Comparison of ENCODE assay signal across 29 cellular contexts in the genomic region with DNA sequence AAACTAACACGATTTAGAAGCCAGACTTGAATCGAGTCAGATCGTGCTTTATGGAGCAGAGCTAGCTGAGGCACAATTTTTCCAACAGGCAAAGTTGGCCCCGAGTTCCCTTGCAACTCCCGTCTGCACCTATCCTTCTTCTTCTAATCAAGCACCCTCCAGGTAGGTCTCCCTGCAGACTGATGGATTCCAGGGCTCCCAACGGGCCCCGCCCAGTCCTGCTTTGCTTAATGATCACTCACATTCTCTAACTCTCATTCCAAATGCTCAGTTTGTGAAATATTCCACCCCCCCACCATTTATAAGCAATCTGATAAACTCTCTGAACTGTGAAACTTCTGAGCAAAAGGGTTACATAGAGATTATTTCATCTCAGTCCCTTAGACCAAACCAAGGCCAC.
DNase-seq lines count a peak whose midpoint lies in the region; ATAC-seq and TF ChIP-seq lines count a peak whose summit lies in the region.
"Had no signal": no experiment of that assay in that cellular context is flagged by ENCODE, and none has a peak within 500 bp of the region (broad histone marks: within the 10 kb centered on the region; RNA-seq: fewer than 3 reads in every experiment).

No MANE protein-coding gene starts in this region.

- DNase-seq in Right ventricle myocardium inferior (ENCODE audit: missing footprints) (peak; percentile 65), cardiac septum (ENCODE audit: low spot score) (no peak), osteoblast (ENCODE audit: insufficient read length, low spot score, missing footprints) (peak; percentile 68)
- DNase-seq: 8988T; ACHN; AML-193; BE2C; C1 segment of cervical spinal cord; Caco-2; Calu3; CD4-positive, alpha-beta memory T cell; CD4-positive, alpha-beta T cell; CD4-positive, CD25-positive, alpha-beta regulatory T cell; CD8-positive, alpha-beta memory T cell; CD8-positive, alpha-beta T cell; COR-L47; DMS 273 treated with DMSO at 0.1 percent for 48 hours; DMS153; DMS53; DMS79; DMS79 treated with DMSO at 0.1 percent for 48 hours; DND-41; EL had no signal

- intact Hi-C loops in Right ventricle myocardium inferior (cut with DNase I) (no loop called here), cardiac septum (cut with DNase I) (loop anchor here (5.0 kb wide), 1 partner anchor 241 kb away; no protein-coding TSS in a partner anchor)

- H2AFZ ChIP-seq in osteoblast (ENCODE audit: low read length): no peak overlapping the region

- H3K9me3 ChIP-seq in osteoblast (ENCODE audit: low read depth, low read length): no peaks in the 10 kb centered on the region
- H3K9me3 ChIP-seq: A549; BE2C; BLaER1; BLaER1 treated with 17β-estradiol and CSF1 and Interleukin-3, amounts not matched to agents 10 nM and 100 nM; Caco-2 had no signal

- H4K20me1 ChIP-seq in osteoblast (ENCODE audit: insufficient read depth, low read length): no peaks in the 10 kb centered on the region
- H4K20me1 ChIP-seq: BLaER1; BLaER1 treated with 17β-estradiol and CSF1 and Interleukin-3, amounts not matched to agents 10 nM and 100 nM had no signal

- TF ChIP-seq CTCF in osteoblast (IDR thresholded peaks at IDR 0.05; ENCODE audit: extremely low read depth, low read depth, low read length): no peak

- ATAC-seq in Right ventricle myocardium inferior (no peak), HG02610 (IDR thresholded peaks at IDR 0.05; ENCODE audit: unreplicated experiment) (no peak)
- ATAC-seq: A549; CD8-positive, alpha-beta T cell had no signal

- no peaks in the 10 kb centered on the region for H3K79me2 ChIP-seq in osteoblast (ENCODE audit: insufficient read depth, low read length)

- no peak overlapping the region for H3K4me2 ChIP-seq in osteoblast (ENCODE audit: insufficient read depth, low read length)
- H3K4me2 ChIP-seq: A549; BLaER1; BLaER1 treated with 17β-estradiol and CSF1 and Interleukin-3, amounts not matched to agents 10 nM and 100 nM had no signal

- H3K27me3 ChIP-seq in osteoblast (ENCODE audit: insufficient read depth, low read length): peaks cover 29% of the 10 kb centered on the region
- H3K27me3 ChIP-seq: BLaER1; BLaER1 treated with 17β-estradiol and CSF1 and Interleukin-3, amounts not matched to agents 10 nM and 100 nM had no signal

- H3K4me3 ChIP-seq in osteoblast (ENCODE audit: insufficient read depth, low read length): no peak overlapping the region
- H3K4me3 ChIP-seq: A549; BLaER1; BLaER1 treated with 17β-estradiol and CSF1 and Interleukin-3, amounts not matched to agents 10 nM and 100 nM had no signal

- H3K36me3 ChIP-seq in osteoblast (ENCODE audit: insufficient read depth, low read length): no peaks in the 10 kb centered on the region
- H3K36me3 ChIP-seq: BE2C; BLaER1; BLaER1 treated with 17β-estradiol and CSF1 and Interleukin-3, amounts not matched to agents 10 nM and 100 nM had no signal

- no peaks in the 10 kb centered on the region for H3K4me1 ChIP-seq in osteoblast (ENCODE audit: insufficient read depth, low read length)
- H3K4me1 ChIP-seq: BLaER1; BLaER1 treated with 17β-estradiol and CSF1 and Interleukin-3, amounts not matched to agents 10 nM and 100 nM; Caco-2 had no signal

- no peak overlapping the region for H3K27ac ChIP-seq in osteoblast (ENCODE audit: low read depth, low read length)
- H3K27ac ChIP-seq: 22Rv1; A549; BLaER1; BLaER1 treated with 17β-estradiol and CSF1 and Interleukin-3, amounts not matched to agents 10 nM and 100 nM; C4-2B had no signal
